16 cellular contexts compared by ENCODE assay signal in genomic region chr1:229880271-229881170, GRCh38.
A peak's percentile ranks its signal among the peaks of the same experiment; 100 is the strongest.
DNase-seq lines count a peak whose midpoint lies in the region; ATAC-seq and TF ChIP-seq lines count a peak whose summit lies in the region.
"Had no signal": no experiment of that assay in that cellular context is flagged by ENCODE, and none has a peak within 500 bp of the region (broad histone marks: within the 10 kb centered on the region; RNA-seq: fewer than 3 reads in every experiment).

No MANE protein-coding gene starts in this region.

- TF ChIP-seq CTCF in chondrocyte (IDR thresholded peaks at IDR 0.05) (no peak), gastrocnemius medialis (IDR thresholded peaks at IDR 0.05 in 4 of 5, conservative IDR thresholded peaks at IDR 0.05 in 1 of 5) (no peak), vagina (IDR thresholded peaks at IDR 0.05) (no peak)

- H3K27ac ChIP-seq in gastrocnemius medialis (peak overlapping the region; percentile 55 to 75 (median 72)), vagina (no peak overlapping the region)

- no peak for TF ChIP-seq POLR2A in gastrocnemius medialis (IDR thresholded peaks at IDR 0.05)
- TF ChIP-seq POLR2A in vagina (IDR thresholded peaks at IDR 0.05): no peak

- H3K27me3 ChIP-seq in gastrocnemius medialis (no peaks in the 10 kb centered on the region), vagina (no peaks in the 10 kb centered on the region)

- no peak overlapping the region for H3K4me3 Mint-ChIP-seq in activated T-cell treated with anti-CD3 and anti-CD28 coated beads, Interleukin-2, amount 50 U/mL, for 72 hours
- H3K4me3 Mint-ChIP-seq in chondrocyte (ENCODE audit: unreplicated experiment): no peak overlapping the region
- H3K4me3 Mint-ChIP-seq: CD4-positive, alpha-beta T cell had no signal

- H3K36me3 ChIP-seq in gastrocnemius medialis (no peaks in the 10 kb centered on the region), vagina (no peaks in the 10 kb centered on the region)

- H3K27ac Mint-ChIP-seq in activated T-cell treated with anti-CD3 and anti-CD28 coated beads, Interleukin-2, amount 50 U/mL, for 72 hours: no peak overlapping the region
- peak overlapping the region; percentile 67 for H3K27ac Mint-ChIP-seq in chondrocyte (ENCODE audit: unreplicated experiment)
- H3K27ac Mint-ChIP-seq: CD4-positive, alpha-beta T cell had no signal

- intact Hi-C loops in gastrocnemius medialis (cut with DNase I; ENCODE audit: low total_unique reads) (loop anchor here (10.0 kb wide), 1 partner anchor 984 kb away; the partner anchor contains the start of gene C1orf198), vagina (cut with DNase I) (no loop called here)

- H3K9me3 Mint-ChIP-seq in activated T-cell treated with anti-CD3 and anti-CD28 coated beads, Interleukin-2, amount 50 U/mL, for 72 hours: no peaks in the 10 kb centered on the region
- no peaks in the 10 kb centered on the region for H3K9me3 Mint-ChIP-seq in chondrocyte (ENCODE audit: low read depth)
- H3K9me3 Mint-ChIP-seq: CD4-positive, alpha-beta T cell had no signal

- H3K9me3 ChIP-seq in gastrocnemius medialis: no peaks in the 10 kb centered on the region
- H3K9me3 ChIP-seq in vagina: no peaks in the 10 kb centered on the region

- H3K4me1 Mint-ChIP-seq in activated T-cell treated with anti-CD3 and anti-CD28 coated beads, Interleukin-2, amount 50 U/mL, for 72 hours (ENCODE audit: low read depth): peaks cover 7% of the 10 kb centered on the region
- H3K4me1 Mint-ChIP-seq in chondrocyte (ENCODE audit: low read depth): peaks cover 20% of the 10 kb centered on the region

- peaks cover 48 to 52% of the 10 kb centered on the region in 2 donors for H3K4me1 ChIP-seq in gastrocnemius medialis
- no peaks in the 10 kb centered on the region for H3K4me1 ChIP-seq in vagina

- DNase-seq in activated T-cell treated with anti-CD3 and anti-CD28 coated beads, Interleukin-2, amount 50 U/mL, for 48 hours: peak; percentile 1 to 2
- no peak for DNase-seq in activated T-cell treated with anti-CD3 and anti-CD28 coated beads, Interleukin-2, amount 50 U/mL, for 72 hours
- no peak for DNase-seq in chondrocyte (ENCODE audit: low spot score)
- no peak for DNase-seq in gastrocnemius medialis
- peak; percentile 71 to 82 for DNase-seq in vagina (ENCODE audit: extremely low spot score in 2 of 2)
- DNase-seq: Calu3; CD4-positive, alpha-beta T cell; NCI-H1417; NCI-H1930; NCI-H2171 treated with DMSO at 0.1 percent for 48 hours; NCI-H510A treated with DMSO at 0.1 percent for 48 hours had no signal

- H3K27me3 Mint-ChIP-seq in activated T-cell treated with anti-CD3 and anti-CD28 coated beads, Interleukin-2, amount 50 U/mL, for 72 hours (ENCODE audit: low read depth): peaks cover 44% of the 10 kb centered on the region
- peaks cover 6% of the 10 kb centered on the region for H3K27me3 Mint-ChIP-seq in chondrocyte (ENCODE audit: low read depth)

- in situ Hi-C loops in gastrocnemius medialis (cut with MboI; ENCODE audit: low sequenced_read_pairs in 4 of 4): no loop called here

- no peaks in the 10 kb centered on the region for H3K36me3 Mint-ChIP-seq in activated T-cell treated with anti-CD3 and anti-CD28 coated beads, Interleukin-2, amount 50 U/mL, for 72 hours (ENCODE audit: insufficient read depth in 2 of 2)
- H3K36me3 Mint-ChIP-seq in chondrocyte (ENCODE audit: low read depth): no peaks in the 10 kb centered on the region

- H3K4me3 ChIP-seq in gastrocnemius medialis (no peak overlapping the region), vagina (no peak overlapping the region)
- H3K4me3 ChIP-seq: GM12878 had no signal

- no peak for ATAC-seq in activated T-cell treated with anti-CD3 and anti-CD28 coated beads, Interleukin-2, amount 50 U/mL, for 72 hours (replicated peaks in 1 of 2)
- peak in 1 of 2 donors; percentile 23 for ATAC-seq in gastrocnemius medialis
- ATAC-seq in HG03432 (IDR thresholded peaks at IDR 0.05; ENCODE audit: unreplicated experiment): no peak
- ATAC-seq in GM19463 (IDR thresholded peaks at IDR 0.05; ENCODE audit: unreplicated experiment): no peak
- ATAC-seq: GM12878, HCT116, Panc1 had no signal

Comparison
In these comparisons a context has a peak if more than half of its experiments do, and no peak if none do; other contexts are left out.
1. DNase-seq: peak in activated T-cell treated with anti-CD3 and anti-CD28 coated beads, Interleukin-2, amount 50 U/mL, for 48 hours (2 of 2) and vagina (2 of 2); none in activated T-cell treated with anti-CD3 and anti-CD28 coated beads, Interleukin-2, amount 50 U/mL, for 72 hours (0 of 2), chondrocyte (single experiment) and gastrocnemius medialis (0 of 2).